ENCODE assay signal across 13 cellular contexts in the genomic region with DNA sequence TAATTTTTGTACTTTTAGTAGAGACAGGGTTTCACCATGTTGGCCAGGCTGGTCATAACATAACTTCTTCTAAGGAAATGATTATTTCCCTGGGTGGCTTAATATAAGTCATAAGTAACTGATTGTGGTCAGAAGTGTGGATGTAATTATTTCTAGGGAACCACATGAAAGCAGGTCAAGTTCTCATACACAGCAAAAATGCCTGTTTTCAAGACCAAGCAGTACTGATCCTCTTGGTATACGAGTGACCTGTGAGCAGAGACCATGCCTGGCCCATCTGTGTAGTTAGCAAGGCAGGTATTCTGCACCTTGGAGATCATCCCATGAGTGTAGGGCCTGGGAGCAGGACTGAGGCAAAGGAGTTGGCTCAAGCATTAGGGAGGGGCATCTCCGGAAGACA. TPM values are rescaled to one million over a fixed set of nuclear protein-coding genes. Genes with fewer than 3 reads are reported as not detected.
DNase-seq lines count a peak whose midpoint lies in the region; ATAC-seq, FAIRE-seq and TF ChIP-seq lines count a peak whose summit lies in the region.
"Had no signal": no experiment of that assay in that cellular context is flagged by ENCODE, and none has a peak within 500 bp of the region (broad histone marks: within the 10 kb centered on the region; RNA-seq: fewer than 3 reads in every experiment).

No MANE protein-coding gene starts in this region.

- intact Hi-C loops in head of caudate nucleus (cut with DNase I): no loop called here

- no peaks in the 10 kb centered on the region for H3K36me3 ChIP-seq in H7 (replicated peaks; ENCODE audit: control insufficient read depth, insufficient read depth, low read length)
- H3K36me3 ChIP-seq: breast epithelium had no signal

- no peak overlapping the region for H3K27ac Mint-ChIP-seq in activated naive CD4-positive, alpha-beta T cell treated with anti-CD3 and anti-CD28 coated beads, Interleukin-2, amount 50 U/mL, for 72 hours
- H3K27ac Mint-ChIP-seq: H9 had no signal

- peak; percentile 87 to 91 for ATAC-seq in activated naive CD4-positive, alpha-beta T cell treated with anti-CD3 and anti-CD28 coated beads, Interleukin-2, amount 50 U/mL, for 72 hours
- peak; percentile 79 for ATAC-seq in HG02852 (IDR thresholded peaks at IDR 0.05; ENCODE audit: unreplicated experiment)
- peak; percentile 75 for ATAC-seq in HG03575 (IDR thresholded peaks at IDR 0.05; ENCODE audit: extremely low read depth, insufficient number of reproducible peaks, low FRiP score, unreplicated experiment)
- ATAC-seq: esophagus mucosa had no signal

- H3K4me3 ChIP-seq in H7 (ENCODE audit: insufficient read depth, low read depth, low read length): no peak overlapping the region
- H3K4me3 ChIP-seq: breast epithelium had no signal

- DNase-seq in activated naive CD4-positive, alpha-beta T cell treated with anti-CD3 and anti-CD28 coated beads, Interleukin-2, amount 50 U/mL, for 72 hours (ENCODE audit: low spot score in 2 of 2): no peak
- DNase-seq in activated naive CD4-positive, alpha-beta T cell treated with anti-CD3 and anti-CD28 coated beads, Interleukin-2, amount 50 U/mL, for 16 hours: no peak
- DNase-seq in D721Med (ENCODE audit: insufficient read length, low spot score) (no peak), H7 (no peak), nucleus accumbens (lab: John Stamatoyannopoulos, UW) (no peak), head of caudate nucleus (no peak)
- DNase-seq: H9; NCI-H748 treated with DMSO at 0.1 percent for 48 hours; stimulated activated CD4-positive, alpha-beta T cell treated with anti-CD3 and anti-CD28 coated beads, Interleukin-1b, Interleukin-23, amount 100 ng/mL, for 48 hours had no signal

- no peaks in the 10 kb centered on the region for H3K27me3 ChIP-seq in H7 (ENCODE audit: control insufficient read depth, insufficient read depth, low read length)
- H3K27me3 ChIP-seq: breast epithelium had no signal

- no peaks in the 10 kb centered on the region for H3K9me3 Mint-ChIP-seq in activated naive CD4-positive, alpha-beta T cell treated with anti-CD3 and anti-CD28 coated beads, Interleukin-2, amount 50 U/mL, for 72 hours
- H3K9me3 Mint-ChIP-seq: H9 had no signal

- FAIRE-seq in D721Med (lab: Jason Lieb, UNC): no peak

- no peak for TF ChIP-seq CTCF in D721Med (IDR thresholded peaks at IDR 0.05; ENCODE audit: insufficient read depth, missing control alignments)

- H3K36me3 Mint-ChIP-seq in activated naive CD4-positive, alpha-beta T cell treated with anti-CD3 and anti-CD28 coated beads, Interleukin-2, amount 50 U/mL, for 72 hours: no peaks in the 10 kb centered on the region

RNA-seq across cellular contexts. Expression of gene NUCB2, which starts 32.5 kb away (rescaled TPM):
- total RNA-seq in activated naive CD4-positive, alpha-beta T cell treated with anti-CD3 and anti-CD28 coated beads, Interleukin-2, amount 50 U/mL, for 72 hours: 100 to 1,000 TPM in 1 of 2 donors, 10 to 100 TPM in 1; 49.4 to 122 TPM
- 4.1 and 4.9 TPM in 2 replicates for total RNA-seq in H7 (2014; rRNA removed; shearing (Covaris generic))

RNA-seq across cellular contexts. Expression of gene PIK3C2A, which starts 36.3 kb away (rescaled TPM):
- 10 to 100 TPM; 24.0 to 29.2 TPM for total RNA-seq in activated naive CD4-positive, alpha-beta T cell treated with anti-CD3 and anti-CD28 coated beads, Interleukin-2, amount 50 U/mL, for 72 hours
- 29.0 and 65.8 TPM in 2 replicates for total RNA-seq in H7 (2014; rRNA removed; shearing (Covaris generic))
